Comparison of ENCODE assay signal across 9 cellular contexts in genomic region chr17:42519546-42520444, GRCh38. TPM values are rescaled to one million over a fixed set of nuclear protein-coding genes. Genes with fewer than 3 reads are reported as not detected.
DNase-seq lines count a peak whose midpoint lies in the region; TF ChIP-seq lines count a peak whose summit lies in the region.
"Had no signal": no experiment of that assay in that cellular context is flagged by ENCODE, and none has a peak within 500 bp of the region (broad histone marks: within the 10 kb centered on the region; RNA-seq: fewer than 3 reads in every experiment).

No MANE protein-coding gene starts in this region.

- no peaks in the 10 kb centered on the region for H3K27me3 ChIP-seq in WERI-Rb-1 (ENCODE audit: insufficient read depth, low read depth, severe bottlenecking)

- H3K27ac ChIP-seq in WERI-Rb-1 = peak overlapping the region; percentile 81

- H3K9me3 Mint-ChIP-seq in osteocyte (ENCODE audit: unreplicated experiment) = no peaks in the 10 kb centered on the region
- H3K9me3 Mint-ChIP-seq: IgD-negative memory B cell had no signal

- DNase-seq in GF-D8 (lab: John Stamatoyannopoulos, UW) = peak; percentile 21
- DNase-seq in WERI-Rb-1 = no peak
- DNase-seq in glomerular endothelial cell (ENCODE audit: extremely low read depth, low read depth, low spot score) = peak; percentile 94
- DNase-seq in osteocyte (ENCODE audit: extremely low spot score, unreplicated experiment) = peak; percentile 95
- no peak for DNase-seq in GM13977 (ENCODE audit: low spot score)
- DNase-seq in SIG-M5 (lab: John Stamatoyannopoulos, UW) = no peak
- no peak for DNase-seq in NAMALWA (ENCODE audit: low spot score)
- no peak for DNase-seq in NCI-H1694 treated with DMSO at 0.1 percent for 48 hours (lab: John Stamatoyannopoulos, UW)

- peaks cover 69% of the 10 kb centered on the region for H3K4me1 Mint-ChIP-seq in osteocyte (ENCODE audit: unreplicated experiment)

- H3K4me3 ChIP-seq in WERI-Rb-1 (ENCODE audit: low read depth, low read length) = no peak overlapping the region

- peak overlapping the region; percentile 99 for H3K27ac Mint-ChIP-seq in osteocyte (ENCODE audit: unreplicated experiment)
- H3K27ac Mint-ChIP-seq: IgD-negative memory B cell had no signal

- no peak for TF ChIP-seq CTCF in WERI-Rb-1 (IDR thresholded peaks at IDR 0.05; ENCODE audit: low read depth, low read length)
- TF ChIP-seq CTCF in osteocyte (IDR thresholded peaks at IDR 0.05) = no peak
- no peak for TF ChIP-seq CTCF in GM13977 (IDR thresholded peaks at IDR 0.05; ENCODE audit: extremely low read depth, insufficient read depth, missing control alignments)

- no peaks in the 10 kb centered on the region for H3K36me3 Mint-ChIP-seq in osteocyte (ENCODE audit: unreplicated experiment)

- H3K27me3 Mint-ChIP-seq in osteocyte (ENCODE audit: unreplicated experiment) = no peaks in the 10 kb centered on the region
- H3K27me3 Mint-ChIP-seq: IgD-negative memory B cell had no signal

- no peaks in the 10 kb centered on the region for H3K9me3 ChIP-seq in WERI-Rb-1 (ENCODE audit: severe bottlenecking)

- H3K36me3 ChIP-seq in WERI-Rb-1 = peaks cover 55% of the 10 kb centered on the region

- in situ Hi-C loops in GM13977 (cut with MboI; ENCODE audit: low pct_unique_long_range_greater_than_20kb, low sequenced_read_pairs, unreplicated experiment) = loop anchor here (25.0 kb wide), 1 partner anchor 207 kb away; no protein-coding TSS in a partner anchor

- H3K4me3 Mint-ChIP-seq in osteocyte (ENCODE audit: unreplicated experiment) = peak overlapping the region; percentile 52
- H3K4me3 Mint-ChIP-seq: IgD-negative memory B cell had no signal

RNA-seq across cellular contexts. Expression of gene NAGLU, which starts 16.2 kb away (rescaled TPM):
- total RNA-seq in glomerular endothelial cell = 88.8 and 103 TPM in 2 replicates
- 86.5 and 96.6 TPM in 2 replicates for total RNA-seq in osteocyte

RNA-seq across cellular contexts. Expression of gene HSD17B1, which starts 32.9 kb away (rescaled TPM):
- total RNA-seq in glomerular endothelial cell = 0.44 and 1.1 TPM in 2 replicates
- 1.2 and 1.4 TPM in 2 replicates for total RNA-seq in osteocyte

RNA-seq across cellular contexts. Expression of gene COASY, which starts 42.2 kb away (rescaled TPM):
- total RNA-seq in glomerular endothelial cell = 30.3 and 30.8 TPM in 2 replicates
- total RNA-seq in osteocyte = 51.7 and 62.7 TPM in 2 replicates

RNA-seq across cellular contexts. Expression of gene MLX, which starts 47.1 kb away (rescaled TPM):
- total RNA-seq in glomerular endothelial cell = 27.1 and 30.0 TPM in 2 replicates
- total RNA-seq in osteocyte = 34.6 and 35.8 TPM in 2 replicates

RNA-seq across cellular contexts. Expression of gene PSMC3IP, which starts 57.7 kb away (rescaled TPM):
- total RNA-seq in glomerular endothelial cell (2.7 and 5.2 TPM in 2 replicates), osteocyte (5.5 and 5.6 TPM in 2 replicates)

Comparison
In these comparisons a context has a peak if more than half of its experiments do, and no peak if none do; other contexts are left out.
1. DNase-seq: peak in GF-D8 (single experiment), glomerular endothelial cell (single experiment) and osteocyte (single experiment); none in WERI-Rb-1 (single experiment), GM13977 (single experiment), SIG-M5 (single experiment), NAMALWA (single experiment) and NCI-H1694 treated with DMSO at 0.1 percent for 48 hours (single experiment).